ENCODE assay signal across 1 cellular context in the genomic region with DNA sequence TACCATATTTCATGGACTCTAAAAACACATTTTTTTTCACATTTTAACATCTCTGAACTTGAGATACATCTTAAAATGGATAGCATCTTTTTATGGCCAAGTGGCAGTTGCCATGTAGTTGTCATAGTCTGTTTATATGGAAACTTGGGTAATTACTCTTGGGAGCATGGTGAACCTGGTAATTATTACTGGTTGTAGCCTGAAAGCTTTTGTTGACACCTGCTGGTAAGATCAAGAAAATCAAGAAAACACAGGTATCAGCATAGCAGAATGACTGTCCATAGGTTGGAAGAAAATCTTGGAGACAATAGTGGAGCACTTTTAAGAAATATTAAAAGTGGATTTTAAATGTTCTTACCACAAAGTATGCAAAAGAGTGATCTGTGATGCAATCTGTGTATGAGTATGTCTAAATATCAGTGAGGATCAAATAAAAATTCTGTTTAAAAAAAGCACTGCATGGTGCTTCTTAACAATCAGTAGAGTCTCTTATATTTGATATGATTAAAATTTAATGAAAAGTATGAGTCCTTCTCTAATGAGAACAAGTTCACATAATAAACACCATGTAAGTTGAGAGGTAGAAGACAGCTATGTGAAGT.
TF ChIP-seq lines count a peak whose summit lies in the region.

No MANE protein-coding gene starts in this region.

TF ChIP-seq in H1, 55 proteins besides CTCF, POLR2A, EP300 and RAD21:
- TF ChIP-seq GTF2F1 (IDR thresholded peaks at IDR 0.05; ENCODE audit: borderline replicate concordance, low read depth, low read length) (no peak), HDAC6 (IDR thresholded peaks at IDR 0.05; ENCODE audit: low read depth, low read length) (no peak), POU5F1 (IDR thresholded peaks at IDR 0.05; ENCODE audit: low read depth, low read length) (no peak), CHD2 (IDR thresholded peaks at IDR 0.05; ENCODE audit: low read length) (no peak), CREB1 (IDR thresholded peaks at IDR 0.05) (no peak), SP1 (IDR thresholded peaks at IDR 0.05; ENCODE audit: low read depth, low read length) (no peak), PHF8 (conservative IDR thresholded peaks at IDR 0.05; ENCODE audit: low read depth, low read length) (no peak), BRCA1 (IDR thresholded peaks at IDR 0.05; ENCODE audit: low read depth, low read length) (no peak), GABPA (IDR thresholded peaks at IDR 0.05; ENCODE audit: borderline replicate concordance, insufficient read depth, low read length) (no peak), MAFK (IDR thresholded peaks at IDR 0.05; ENCODE audit: low read depth, low read length) (no peak), CBX5 (IDR thresholded peaks at IDR 0.05; ENCODE audit: low read depth, low read length) (no peak)
- TF ChIP-seq, protein P1, sequence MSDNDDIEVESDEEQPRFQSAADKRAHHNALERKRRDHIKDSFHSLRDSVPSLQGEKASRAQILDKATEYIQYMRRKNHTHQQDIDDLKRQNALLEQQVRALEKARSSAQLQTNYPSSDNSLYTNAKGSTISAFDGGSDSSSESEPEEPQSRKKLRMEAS (IDR thresholded peaks at IDR 0.05) = no peak
